ENCODE assay signal across 27 cellular contexts in genomic region chr1:193516755-193517388, GRCh38.
"Had no signal": no experiment of that assay in that cellular context is flagged by ENCODE, and none has a peak within 500 bp of the region (broad histone marks: within the 10 kb centered on the region; RNA-seq: fewer than 3 reads in every experiment).

No MANE protein-coding gene starts in this region.

- DNase-seq: effector CD4-positive, alpha-beta T cell; endodermal cell; erythroblast; foreskin keratinocyte; head of caudate nucleus; hippocampal formation; left colon; left ventricle myocardium superior; mesenchymal stem cell; midbrain; nucleus accumbens; ovary; right cardiac atrium; small intestine; stimulated activated CD4-positive, alpha-beta T cell treated with anti-CD3 and anti-CD28 coated beads, Interleukin-12 subunit alpha, Interleukin-12 subunit beta, amount 100 ng/mL, for 4 hours; stimulated activated CD4-positive, alpha-beta T cell treated with anti-CD3 and anti-CD28 coated beads, Interleukin-2, amount 100 ng/mL, for 48 hours; stimulated activated CD8-positive, alpha-beta memory T cell treated with anti-CD3 and anti-CD28 coated beads, Interleukin-4, amount 100 ng/mL, for 48 hours; stomach; substantia nigra; transverse colon had no signal

- H3K4me2 ChIP-seq: neural progenitor cell had no signal

- H3K4me3 ChIP-seq: coronary artery, lung, neural progenitor cell, ovary, stomach, thoracic aorta, transverse colon had no signal

- H3K4me1 Mint-ChIP-seq: endodermal cell; neural progenitor cell; stimulated activated memory B cell treated with anti-CD40 and anti-IgM and Interleukin-4, amounts not matched to agents 10 μg/mL and 1 μg/mL and 100 μg/mL, for 72 hours had no signal

- H3K27ac Mint-ChIP-seq: endodermal cell; natural killer cell treated with Interleukin-12 subunit alpha and Interleukin-12 subunit beta and Interleukin-15 and Interleukin-18, amount 100 ng/mL, for 72 hours; neural progenitor cell; progenitor cell of endocrine pancreas; stimulated activated memory B cell treated with anti-CD40 and anti-IgM and Interleukin-4, amounts not matched to agents 10 μg/mL and 1 μg/mL and 100 μg/mL, for 72 hours had no signal

- ATAC-seq: foreskin keratinocyte; left colon; left ventricle myocardium superior; natural killer cell treated with Interleukin-12 subunit alpha and Interleukin-12 subunit beta and Interleukin-15 and Interleukin-18, amount 100 ng/mL, for 72 hours; right cardiac atrium; stimulated activated memory B cell treated with anti-CD40 and anti-IgM and Interleukin-4, amounts not matched to agents 10 μg/mL and 1 μg/mL and 100 μg/mL, for 72 hours had no signal

- H3K27ac ChIP-seq: coronary artery, foreskin keratinocyte, neural progenitor cell, ovary, stomach, thoracic aorta, transverse colon had no signal

- H2AFZ ChIP-seq: neural progenitor cell had no signal

- H3K36me3 Mint-ChIP-seq: neural progenitor cell had no signal

- H3K27me3 ChIP-seq: foreskin keratinocyte, neural progenitor cell, ovary, stomach, transverse colon had no signal

- H3K4me3 Mint-ChIP-seq: endodermal cell; natural killer cell treated with Interleukin-12 subunit alpha and Interleukin-12 subunit beta and Interleukin-15 and Interleukin-18, amount 100 ng/mL, for 72 hours; neural progenitor cell; stimulated activated memory B cell treated with anti-CD40 and anti-IgM and Interleukin-4, amounts not matched to agents 10 μg/mL and 1 μg/mL and 100 μg/mL, for 72 hours had no signal

- H3K27me3 Mint-ChIP-seq: natural killer cell treated with Interleukin-12 subunit alpha and Interleukin-12 subunit beta and Interleukin-15 and Interleukin-18, amount 100 ng/mL, for 72 hours; progenitor cell of endocrine pancreas; stimulated activated memory B cell treated with anti-CD40 and anti-IgM and Interleukin-4, amounts not matched to agents 10 μg/mL and 1 μg/mL and 100 μg/mL, for 72 hours had no signal

- H3K4me1 ChIP-seq: foreskin keratinocyte, neural progenitor cell, stomach, transverse colon had no signal

- H3K36me3 ChIP-seq: neural progenitor cell, ovary, stomach, thoracic aorta, transverse colon had no signal

- H3K9me3 ChIP-seq: ovary, stomach, thoracic aorta, transverse colon had no signal

- H3K9ac ChIP-seq: neural progenitor cell had no signal

- H3K9me3 Mint-ChIP-seq: endodermal cell had no signal
